ENCODE assay signal across 8 cellular contexts in the genomic region with DNA sequence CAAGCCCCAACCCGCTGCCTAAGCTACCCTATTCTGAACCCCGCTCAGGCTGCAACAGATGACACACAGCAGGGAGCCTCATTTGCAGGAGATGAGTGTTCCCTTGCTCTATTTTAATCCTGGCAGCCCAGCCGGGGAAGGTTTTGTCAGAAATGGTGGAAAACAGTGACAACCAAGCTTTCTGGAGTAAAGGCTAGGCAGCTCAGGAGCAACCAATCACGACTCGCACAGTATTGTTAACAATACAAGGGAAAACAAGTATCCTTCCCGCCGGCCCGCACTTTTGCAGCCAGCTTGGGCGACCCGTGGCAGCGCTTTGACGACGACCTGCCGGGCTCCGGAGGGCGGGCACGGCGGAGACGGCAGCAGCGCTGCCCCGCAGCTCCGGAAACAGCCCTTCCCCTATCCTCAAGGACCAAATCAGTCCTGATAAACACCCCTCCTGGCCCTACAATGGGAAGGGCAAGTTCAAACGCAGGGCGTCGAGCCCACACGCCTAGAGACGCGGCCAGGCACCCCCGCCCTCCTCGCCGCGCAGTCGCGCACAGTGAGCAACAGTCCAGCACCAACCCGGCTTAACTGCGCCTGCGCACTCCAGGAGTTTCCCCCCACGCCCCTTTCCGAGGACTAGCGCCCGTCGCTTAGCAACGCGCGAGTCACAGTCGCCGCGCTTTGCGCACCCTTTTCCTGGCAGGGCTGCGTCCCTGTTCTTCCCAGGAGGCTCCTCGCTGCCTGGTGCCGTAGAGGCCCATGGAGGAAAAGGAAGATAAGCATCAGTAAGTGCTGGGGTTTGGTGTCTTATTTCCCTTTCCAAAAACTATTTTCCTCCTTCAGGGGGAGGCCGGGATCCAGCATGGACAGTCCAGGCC.
A peak's percentile ranks its signal among the peaks of the same experiment; 100 is the strongest.
DNase-seq lines count a peak whose midpoint lies in the region; ATAC-seq, FAIRE-seq and TF ChIP-seq lines count a peak whose summit lies in the region.

No MANE protein-coding gene starts in this region.

- H3K9me3 ChIP-seq in mucosa of descending colon, result no peaks in the 10 kb centered on the region

- DNase-seq in D721Med (ENCODE audit: insufficient read length, low spot score) (peak; percentile 88), OCI-M2 (lab: John Stamatoyannopoulos, UW; ENCODE audit: unreplicated experiment) (peak; percentile 36), epithelial cell of proximal tubule (ENCODE audit: low read depth) (peak; percentile 45), mucosa of descending colon (peak; percentile 95 to 97 (median 96))
- DNase-seq in activated T-cell treated with anti-CD3 and anti-CD28 coated beads, Interleukin-2, amount 50 U/mL, for 24 hours, result peak; percentile 88
- peak; percentile 76 to 82 for DNase-seq in stimulated activated CD8-positive, alpha-beta memory T cell treated with anti-CD3 and anti-CD28 coated beads, Interleukin-2, amount 100 ng/mL, for 48 hours (ENCODE audit: low read depth in 2 of 2)

- no peak for FAIRE-seq in D721Med (lab: Jason Lieb, UNC)

- H3K4me1 Mint-ChIP-seq in IgD-negative memory B cell, result peaks cover 10 to 15% (median 12%) of the 10 kb centered on the region in 3 donors
- H3K4me1 Mint-ChIP-seq in activated T-cell treated with anti-CD3 and anti-CD28 coated beads, Interleukin-2, amount 50 U/mL, for 24 hours (ENCODE audit: low read depth), result peaks cover 16% of the 10 kb centered on the region

- peak overlapping the region; percentile 89 to 96 (median 92) for H3K4me3 Mint-ChIP-seq in IgD-negative memory B cell
- H3K4me3 Mint-ChIP-seq in activated T-cell treated with anti-CD3 and anti-CD28 coated beads, Interleukin-2, amount 50 U/mL, for 24 hours, result peak overlapping the region; percentile 78

- H3K36me3 Mint-ChIP-seq in IgD-negative memory B cell, result no peaks in the 10 kb centered on the region
- no peaks in the 10 kb centered on the region for H3K36me3 Mint-ChIP-seq in activated T-cell treated with anti-CD3 and anti-CD28 coated beads, Interleukin-2, amount 50 U/mL, for 24 hours (ENCODE audit: low read depth)

- H3K27me3 Mint-ChIP-seq in IgD-negative memory B cell, result peaks cover 5% of the 10 kb centered on the region
- peaks cover 29% of the 10 kb centered on the region for H3K27me3 Mint-ChIP-seq in activated T-cell treated with anti-CD3 and anti-CD28 coated beads, Interleukin-2, amount 50 U/mL, for 24 hours

- no peak for TF ChIP-seq CTCF in D721Med (IDR thresholded peaks at IDR 0.05; ENCODE audit: insufficient read depth, missing control alignments)
- no peak for TF ChIP-seq CTCF in epithelial cell of proximal tubule (conservative IDR thresholded peaks at IDR 0.05; ENCODE audit: low read depth, low read length)
- TF ChIP-seq CTCF in mucosa of descending colon (IDR thresholded peaks at IDR 0.05), result no peak

- H3K36me3 ChIP-seq in mucosa of descending colon (ENCODE audit: low read depth), result no peaks in the 10 kb centered on the region

- H3K9me3 Mint-ChIP-seq in IgD-negative memory B cell, result peaks cover 0 to 2% (median 0%) of the 10 kb centered on the region in 3 donors
- H3K9me3 Mint-ChIP-seq in activated T-cell treated with anti-CD3 and anti-CD28 coated beads, Interleukin-2, amount 50 U/mL, for 24 hours, result no peaks in the 10 kb centered on the region

- ATAC-seq in GM21576 (IDR thresholded peaks at IDR 0.05; ENCODE audit: unreplicated experiment) (peak; percentile 98), mucosa of descending colon (peak; percentile 99)

- H3K4me1 ChIP-seq in mucosa of descending colon (ENCODE audit: low read depth), result peaks cover 14% of the 10 kb centered on the region

- H3K4me3 ChIP-seq in epithelial cell of proximal tubule (ENCODE audit: low read depth, low read length), result peak overlapping the region; percentile 79
- H3K4me3 ChIP-seq in mucosa of descending colon, result peak overlapping the region; percentile 3

- intact Hi-C loops in mucosa of descending colon (cut with DNase I, micrococcal nuclease), result no loop called here

- peak overlapping the region; percentile 92 to 96 (median 96) for H3K27ac Mint-ChIP-seq in IgD-negative memory B cell
- H3K27ac Mint-ChIP-seq in activated T-cell treated with anti-CD3 and anti-CD28 coated beads, Interleukin-2, amount 50 U/mL, for 24 hours, result peak overlapping the region; percentile 84

Comparison
In these comparisons a context has a peak if more than half of its experiments do, and no peak if none do; other contexts are left out.
1. Peak in every context shown above with its lines: DNase-seq, ATAC-seq and H3K4me3 ChIP-seq.
2. DNase-seq: peak in every context shown above with its lines; median percentile 96 in mucosa of descending colon; 88 in D721Med; 88 in activated T-cell treated with anti-CD3 and anti-CD28 coated beads, Interleukin-2, amount 50 U/mL, for 24 hours; 79 in stimulated activated CD8-positive, alpha-beta memory T cell treated with anti-CD3 and anti-CD28 coated beads, Interleukin-2, amount 100 ng/mL, for 48 hours; 45 in epithelial cell of proximal tubule; 36 in OCI-M2.